Comparison of ENCODE assay signal across 11 cellular contexts in the genomic region with DNA sequence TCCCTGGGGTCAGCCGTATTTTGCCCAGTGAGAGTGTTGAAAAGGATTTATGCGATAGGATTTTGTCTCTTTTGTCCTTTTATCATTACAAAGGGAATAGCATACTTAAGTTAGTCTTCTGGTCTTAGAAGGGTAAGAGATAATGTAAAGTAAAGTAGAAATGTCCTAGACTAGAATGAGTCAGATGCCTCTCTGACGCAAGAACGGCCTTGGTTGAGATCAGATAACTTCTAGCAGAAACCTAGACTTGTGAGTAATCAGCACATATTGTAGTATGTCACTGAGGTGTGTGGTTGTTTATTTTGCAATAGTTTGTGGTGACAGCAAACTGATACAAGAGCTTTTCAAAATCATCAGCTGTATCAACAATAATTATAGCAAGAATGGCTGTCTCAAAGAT.
DNase-seq lines count a peak whose midpoint lies in the region; ATAC-seq and TF ChIP-seq lines count a peak whose summit lies in the region.
"Had no signal": no experiment of that assay in that cellular context is flagged by ENCODE, and none has a peak within 500 bp of the region (broad histone marks: within the 10 kb centered on the region; RNA-seq: fewer than 3 reads in every experiment).

No MANE protein-coding gene starts in this region.

- no peaks in the 10 kb centered on the region for H3K27me3 ChIP-seq in Caco-2 (replicated peaks; ENCODE audit: control insufficient read depth, insufficient read depth, low read length)
- H3K27me3 ChIP-seq in fibroblast of lung (ENCODE audit: control insufficient read depth, insufficient read depth, low read length): no peaks in the 10 kb centered on the region
- H3K27me3 ChIP-seq: right lobe of liver had no signal

- H3K36me3 ChIP-seq in Caco-2 (ENCODE audit: control insufficient read depth, insufficient read depth, low read length): no peaks in the 10 kb centered on the region
- no peaks in the 10 kb centered on the region for H3K36me3 ChIP-seq in fibroblast of lung (ENCODE audit: control insufficient read depth, insufficient read depth, low read length)
- H3K36me3 ChIP-seq: right lobe of liver had no signal

- CTCF ChIA-PET in Caco-2 (lab: Charles Lee): no interaction called here
- CTCF ChIA-PET in activated CD8-positive, alpha-beta T cell treated with anti-CD3 and anti-CD28 coated beads, Interleukin-2, amount 10 ng/mL, durations not matched to agents 7 days and 5 days (lab: Charles Lee): no interaction called here

- intact Hi-C loops in Caco-2 (cut with micrococcal nuclease; ENCODE audit: unreplicated experiment): no loop called here

- H3K9me3 ChIP-seq in Caco-2 (no peaks in the 10 kb centered on the region), fibroblast of lung (ENCODE audit: control insufficient read depth, insufficient read depth, low read depth, low read length) (no peaks in the 10 kb centered on the region)
- H3K9me3 ChIP-seq: right lobe of liver had no signal

- TF ChIP-seq CTCF in Caco-2 (IDR thresholded peaks at IDR 0.05; ENCODE audit: insufficient read depth in 1 of 2, low read depth in 1 of 2, low read length in 1 of 2, severe bottlenecking in 1 of 2, unreplicated experiment in 1 of 2) (no peak), fibroblast of lung (conservative IDR thresholded peaks at IDR 0.05 in 1 of 2, IDR thresholded peaks at IDR 0.05 in 1 of 2; ENCODE audit: low read depth in 1 of 2, low read length in 2 of 2) (no peak)

- no peaks in the 10 kb centered on the region for H3K79me2 ChIP-seq in fibroblast of lung (ENCODE audit: control insufficient read depth, insufficient read depth, low read length)

- ATAC-seq in activated CD8-positive, alpha-beta T cell treated with anti-CD3 and anti-CD28 coated beads, Interleukin-2, amount 10 ng/mL, durations not matched to agents 7 days and 5 days: no peak
- no peak for ATAC-seq in GM18519 (IDR thresholded peaks at IDR 0.05; ENCODE audit: low FRiP score, unreplicated experiment)
- ATAC-seq: left ventricle myocardium superior had no signal

- no TSS peak for BruUV-seq in Caco-2 (replicated peaks; lab: Mats Ljungman, UMichigan)

- no peak overlapping the region for H2AFZ ChIP-seq in fibroblast of lung (ENCODE audit: low read length)

- peaks cover 9% of the 10 kb centered on the region for H3K9me3 Mint-ChIP-seq in Caco-2 (ENCODE audit: unreplicated experiment)
- H3K9me3 Mint-ChIP-seq in activated CD8-positive, alpha-beta T cell treated with anti-CD3 and anti-CD28 coated beads, Interleukin-2, amount 10 ng/mL, durations not matched to agents 7 days and 5 days (ENCODE audit: insufficient read depth): no peaks in the 10 kb centered on the region

- H3K27me3 Mint-ChIP-seq in Caco-2 (ENCODE audit: insufficient read depth, unreplicated experiment): no peaks in the 10 kb centered on the region
- no peaks in the 10 kb centered on the region for H3K27me3 Mint-ChIP-seq in activated CD8-positive, alpha-beta T cell treated with anti-CD3 and anti-CD28 coated beads, Interleukin-2, amount 10 ng/mL, durations not matched to agents 7 days and 5 days (ENCODE audit: low read depth)

- H3K27ac ChIP-seq in fibroblast of lung (ENCODE audit: insufficient read depth, low read length): no peak overlapping the region
- H3K27ac ChIP-seq: right lobe of liver had no signal

- H3K36me3 Mint-ChIP-seq in Caco-2 (ENCODE audit: insufficient read depth, unreplicated experiment): no peaks in the 10 kb centered on the region
- no peaks in the 10 kb centered on the region for H3K36me3 Mint-ChIP-seq in activated CD8-positive, alpha-beta T cell treated with anti-CD3 and anti-CD28 coated beads, Interleukin-2, amount 10 ng/mL, durations not matched to agents 7 days and 5 days (ENCODE audit: low read depth)

- peak overlapping the region; percentile 70 for H3K27ac Mint-ChIP-seq in Caco-2 (ENCODE audit: unreplicated experiment)
- H3K27ac Mint-ChIP-seq in activated CD8-positive, alpha-beta T cell treated with anti-CD3 and anti-CD28 coated beads, Interleukin-2, amount 10 ng/mL, durations not matched to agents 7 days and 5 days: no peak overlapping the region
- H3K27ac Mint-ChIP-seq: activated naive CD4-positive, alpha-beta T cell treated with anti-CD3 and anti-CD28 coated beads for 36 hours had no signal

- H3K4me2 ChIP-seq in fibroblast of lung (ENCODE audit: extremely low read depth, insufficient read depth, low read length): no peak overlapping the region

- POLR2A ChIA-PET in Caco-2 (lab: Charles Lee): no interaction called here
- POLR2A ChIA-PET in activated CD8-positive, alpha-beta T cell treated with anti-CD3 and anti-CD28 coated beads, Interleukin-2, amount 10 ng/mL, durations not matched to agents 7 days and 5 days (lab: Charles Lee): interaction anchor here (0.6 kb wide), 1 partner anchor 1667 kb away, joined by 4 read pairs; no protein-coding TSS in a partner anchor

- peak; percentile 34 to 43 for DNase-seq in Caco-2
- DNase-seq in HT-29 (ENCODE audit: low spot score): peak; percentile 69
- peak; percentile 46 to 70 for DNase-seq in SHP77 (lab: John Stamatoyannopoulos, UW)
- DNase-seq in fibroblast of lung (ENCODE audit: low read depth in 2 of 2): peak; percentile 23 to 74
- DNase-seq in activated CD8-positive, alpha-beta T cell treated with anti-CD3 and anti-CD28 coated beads, Interleukin-2, amount 10 ng/mL, durations not matched to agents 7 days and 5 days: no peak
- DNase-seq in NCI-H1436 (lab: John Stamatoyannopoulos, UW): no peak
- DNase-seq in NCI-H146 treated with DMSO at 0.1 percent for 48 hours (lab: John Stamatoyannopoulos, UW; ENCODE audit: unreplicated experiment): no peak
- DNase-seq: activated naive CD4-positive, alpha-beta T cell treated with anti-CD3 and anti-CD28 coated beads for 36 hours; left ventricle myocardium superior; right lobe of liver had no signal

- H4K20me1 ChIP-seq in fibroblast of lung (ENCODE audit: control insufficient read depth, extremely low read depth, insufficient read depth, low read length): no peaks in the 10 kb centered on the region

- no peak overlapping the region for H3K9ac ChIP-seq in fibroblast of lung (ENCODE audit: insufficient read depth, low read length)

- H3K4me3 ChIP-seq in Caco-2 (ENCODE audit: low read depth, low read length) (no peak overlapping the region), fibroblast of lung (replicated peaks in 1 of 4; ENCODE audit: control extremely low read depth in 1 of 4, insufficient read depth in 1 of 4, low read depth in 3 of 4, low read length in 4 of 4) (no peak overlapping the region)
- H3K4me3 ChIP-seq: right lobe of liver had no signal

- H3K4me3 Mint-ChIP-seq in Caco-2 (ENCODE audit: unreplicated experiment): no peak overlapping the region
- no peak overlapping the region for H3K4me3 Mint-ChIP-seq in activated CD8-positive, alpha-beta T cell treated with anti-CD3 and anti-CD28 coated beads, Interleukin-2, amount 10 ng/mL, durations not matched to agents 7 days and 5 days
- H3K4me3 Mint-ChIP-seq: activated naive CD4-positive, alpha-beta T cell treated with anti-CD3 and anti-CD28 coated beads for 36 hours had no signal

- peaks cover 6% of the 10 kb centered on the region for H3K4me1 Mint-ChIP-seq in Caco-2 (ENCODE audit: low read depth, unreplicated experiment)
- no peaks in the 10 kb centered on the region for H3K4me1 Mint-ChIP-seq in activated CD8-positive, alpha-beta T cell treated with anti-CD3 and anti-CD28 coated beads, Interleukin-2, amount 10 ng/mL, durations not matched to agents 7 days and 5 days (ENCODE audit: low read depth)

- peaks cover 7% of the 10 kb centered on the region; the same call in 1 of the 2 replicates for H3K4me1 ChIP-seq in Caco-2
- no peaks in the 10 kb centered on the region for H3K4me1 ChIP-seq in fibroblast of lung (ENCODE audit: control insufficient read depth, extremely low read depth, insufficient read depth, low read length)
- H3K4me1 ChIP-seq: right lobe of liver had no signal

Comparison
In these comparisons a context has a peak if more than half of its experiments do, and no peak if none do; other contexts are left out.
1. DNase-seq: peak in Caco-2 (2 of 2), HT-29 (single experiment), SHP77 (2 of 2) and fibroblast of lung (2 of 2); none in activated CD8-positive, alpha-beta T cell treated with anti-CD3 and anti-CD28 coated beads, Interleukin-2, amount 10 ng/mL, durations not matched to agents 7 days and 5 days (single experiment), NCI-H1436 (single experiment) and NCI-H146 treated with DMSO at 0.1 percent for 48 hours (single experiment).